ENCODE assay signal across 38 cellular contexts in the genomic region with DNA sequence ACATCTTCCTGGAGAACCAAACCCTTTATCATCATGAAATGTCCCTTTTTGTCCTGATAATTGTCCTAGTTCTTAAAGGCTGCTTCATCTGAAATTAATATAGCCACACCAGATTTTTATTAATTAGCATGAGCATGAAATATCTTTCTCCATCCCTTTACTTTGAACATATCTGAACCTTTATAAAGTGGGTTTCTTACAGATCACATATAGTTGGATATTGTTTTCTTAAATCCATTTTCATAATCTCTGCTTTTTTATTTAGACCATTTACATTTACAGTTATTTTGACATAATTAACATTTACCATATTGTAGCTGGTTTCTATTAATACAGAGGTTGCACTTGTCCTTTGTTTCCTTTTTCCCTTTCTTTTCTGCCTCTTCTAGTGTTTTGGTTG. TPM values are rescaled to one million over a fixed set of nuclear protein-coding genes. Genes with fewer than 3 reads are reported as not detected.
"Had no signal": no experiment of that assay in that cellular context is flagged by ENCODE, and none has a peak within 500 bp of the region (broad histone marks: within the 10 kb centered on the region; RNA-seq: fewer than 3 reads in every experiment).

No MANE protein-coding gene starts in this region.

- H3K4me3 ChIP-seq: MG63 had no signal

- DNase-seq: Karpas-422, Kasumi-1, MG63, MM.1S, MV-4-11, NCI-H1048, NCI-H1092, NCI-H1092 treated with DMSO at 0.1 percent for 48 hours, NCI-H1105, NCI-H1105 treated with DMSO at 0.1 percent for 48 hours, NCI-H1417, NCI-H1417 treated with DMSO at 0.1 percent for 48 hours, NCI-H1436, NCI-H1436 treated with DMSO at 0.1 percent for 48 hours, NCI-H146, NCI-H1694, NCI-H1694 treated with DMSO at 0.1 percent for 48 hours, NCI-H187, NCI-H187 treated with DMSO at 0.1 percent for 48 hours, NCI-H1930, NCI-H2029, NCI-H2029 treated with DMSO at 0.1 percent for 48 hours, NCI-H2081, NCI-H2081 treated with DMSO at 0.1 percent for 48 hours, NCI-H2107, NCI-H2171, NCI-H2171 treated with DMSO at 0.1 percent for 48 hours, NCI-H2227 treated with DMSO at 0.1 percent for 48 hours, NCI-H226, NCI-H345, NCI-H446, NCI-H446 treated with DMSO at 0.1 percent for 48 hours, NCI-H510A, NCI-H510A treated with DMSO at 0.1 percent for 48 hours had no signal

- H3K27me3 ChIP-seq: MG63 had no signal

- H3K36me3 ChIP-seq: MG63 had no signal

RNA-seq across cellular contexts. Expression of a gene that starts 17.2 kb away (rescaled TPM):
- total RNA-seq: LHCN-M2, M059J, MCF 10A, NCI-H460 had no signal
